ENCODE assay signal across 8 cellular contexts in the genomic region with DNA sequence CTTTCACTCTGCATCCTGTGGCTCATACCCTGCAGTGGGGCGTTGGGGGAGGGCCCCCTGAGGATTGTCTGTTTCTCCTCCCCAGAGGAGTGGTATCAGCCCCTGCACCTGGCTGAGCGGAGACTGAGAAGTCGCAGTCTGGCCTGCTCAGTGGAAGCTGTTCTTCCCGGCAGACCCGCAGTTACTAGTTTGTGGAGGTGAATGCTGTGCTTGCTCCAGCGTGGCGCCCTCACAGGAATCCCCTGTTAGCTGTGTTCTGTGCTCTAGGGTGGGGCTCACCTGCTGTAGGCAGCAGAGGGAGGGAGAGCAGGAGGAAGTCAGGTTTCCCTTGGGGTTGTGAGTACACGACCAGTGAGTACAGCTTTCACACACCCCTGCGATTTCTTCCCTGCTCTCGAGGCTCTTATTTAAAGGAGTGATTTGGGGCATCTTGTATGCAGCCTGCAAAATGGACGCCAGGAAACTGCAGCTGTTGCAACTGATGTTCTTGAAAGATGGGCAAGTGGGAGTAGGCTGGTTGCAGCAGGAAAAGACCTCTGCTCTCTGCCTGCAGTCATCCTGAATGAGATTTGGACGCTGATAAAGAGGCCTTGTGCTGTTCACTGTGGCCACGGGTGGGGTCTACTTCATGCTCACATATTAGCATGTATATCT.
DNase-seq lines count a peak whose midpoint lies in the region; ATAC-seq and TF ChIP-seq lines count a peak whose summit lies in the region.

No MANE protein-coding gene starts in this region.

- H3K4me1 ChIP-seq in ascending aorta (peaks cover 3 to 42% of the 10 kb centered on the region in 2 donors), mesendoderm (ENCODE audit: control insufficient read depth, low read depth, low read length) (peaks cover 18% of the 10 kb centered on the region)

- H3K4me3 Mint-ChIP-seq in activated naive CD4-positive, alpha-beta T cell treated with anti-CD3 and anti-CD28 coated beads, Interleukin-2, amount 10 ng/mL, durations not matched to agents 7 days and 5 days, result peak overlapping the region; percentile 58
- peak overlapping the region in 1 of 2 donors; percentile 49 for H3K4me3 Mint-ChIP-seq in stimulated activated naive CD8-positive, alpha-beta T cell treated with anti-CD3 and anti-CD28 coated beads, Interleukin-15, amount 100 ng/mL, for 72 hours
- H3K4me3 Mint-ChIP-seq in mesothelial cell of epicardium, result no peak overlapping the region

- no peak overlapping the region for H2BK15ac ChIP-seq in mesendoderm (replicated peaks; ENCODE audit: low read depth)

- CTCF ChIA-PET in activated naive CD4-positive, alpha-beta T cell treated with anti-CD3 and anti-CD28 coated beads, Interleukin-2, amount 10 ng/mL, durations not matched to agents 7 days and 5 days (lab: Charles Lee), result interaction anchor here (0.9 to 1.4 kb wide), 4 partner anchors 10 to 45 kb away, joined by 3 to 6 read pairs (median 3); no protein-coding TSS in a partner anchor

- peaks cover 76% of the 10 kb centered on the region for H3K79me2 ChIP-seq in mesendoderm (ENCODE audit: control insufficient read depth, insufficient read depth, low read length)

- no peak overlapping the region for H4K8ac ChIP-seq in mesendoderm (ENCODE audit: low read depth, low read length)

- no peak overlapping the region for H4K5ac ChIP-seq in mesendoderm (ENCODE audit: low read length)

- peak overlapping the region; percentile 95 for H3K27ac Mint-ChIP-seq in activated naive CD4-positive, alpha-beta T cell treated with anti-CD3 and anti-CD28 coated beads, Interleukin-2, amount 10 ng/mL, durations not matched to agents 7 days and 5 days
- H3K27ac Mint-ChIP-seq in stimulated activated naive CD8-positive, alpha-beta T cell treated with anti-CD3 and anti-CD28 coated beads, Interleukin-15, amount 100 ng/mL, for 72 hours, result peak overlapping the region; percentile 66 to 92
- no peak overlapping the region for H3K27ac Mint-ChIP-seq in mesothelial cell of epicardium

- intact Hi-C loops in ascending aorta (cut with DNase I), result no loop called here

- no peak for TF ChIP-seq CTCF in ascending aorta (IDR thresholded peaks at IDR 0.05)
- TF ChIP-seq CTCF in mesothelial cell of epicardium (IDR thresholded peaks at IDR 0.05; ENCODE audit: unreplicated experiment), result no peak

- H3K27ac ChIP-seq in ascending aorta, result peak overlapping the region; percentile 26 to 47
- no peak overlapping the region for H3K27ac ChIP-seq in mesendoderm (ENCODE audit: low read depth, low read length)

- H3K4ac ChIP-seq in mesendoderm (ENCODE audit: low read depth, low read length), result no peak overlapping the region

- H3K36me3 Mint-ChIP-seq in activated naive CD4-positive, alpha-beta T cell treated with anti-CD3 and anti-CD28 coated beads, Interleukin-2, amount 10 ng/mL, durations not matched to agents 7 days and 5 days, result peaks cover 72% of the 10 kb centered on the region
- peaks cover 15% of the 10 kb centered on the region for H3K36me3 Mint-ChIP-seq in mesothelial cell of epicardium

- no peak overlapping the region for H3K4me3 ChIP-seq in ascending aorta
- H3K4me3 ChIP-seq in mesendoderm (ENCODE audit: low read length), result no peak overlapping the region

- H3K27me3 ChIP-seq in ascending aorta (no peaks in the 10 kb centered on the region), mesendoderm (ENCODE audit: insufficient read depth, low read length, poor library complexity) (no peaks in the 10 kb centered on the region)

- H3K9me3 ChIP-seq in ascending aorta, result no peaks in the 10 kb centered on the region

- H3K23ac ChIP-seq in mesendoderm (ENCODE audit: low read length), result no peak overlapping the region

- DNase-seq in activated naive CD4-positive, alpha-beta T cell treated with anti-CD3 and anti-CD28 coated beads, Interleukin-2, amount 10 ng/mL, durations not matched to agents 7 days and 5 days, result peak; percentile 56
- no peak for DNase-seq in activated naive CD4-positive, alpha-beta T cell treated with anti-CD3 and anti-CD28 coated beads, Interleukin-2, amount 50 U/mL, for 16 hours
- no peak for DNase-seq in ascending aorta (ENCODE audit: low spot score in 2 of 2)
- peak in 1 of 2 donors; percentile 9 for DNase-seq in stimulated activated naive CD8-positive, alpha-beta T cell treated with anti-CD3 and anti-CD28 coated beads, Interleukin-15, amount 100 ng/mL, for 72 hours
- no peak for DNase-seq in mesendoderm
- DNase-seq in mesothelial cell of epicardium (ENCODE audit: low spot score in 2 of 2, unreplicated experiment in 2 of 2), result no peak
- DNase-seq in EL, result no peak

- no peak overlapping the region for H3K9ac ChIP-seq in mesendoderm (ENCODE audit: low read length)

- no peak overlapping the region for H2BK120ac ChIP-seq in mesendoderm (ENCODE audit: low read depth, low read length)

- H3K9me3 Mint-ChIP-seq in activated naive CD4-positive, alpha-beta T cell treated with anti-CD3 and anti-CD28 coated beads, Interleukin-2, amount 10 ng/mL, durations not matched to agents 7 days and 5 days, result no peaks in the 10 kb centered on the region
- no peaks in the 10 kb centered on the region for H3K9me3 Mint-ChIP-seq in stimulated activated naive CD8-positive, alpha-beta T cell treated with anti-CD3 and anti-CD28 coated beads, Interleukin-15, amount 100 ng/mL, for 72 hours
- no peaks in the 10 kb centered on the region for H3K9me3 Mint-ChIP-seq in mesothelial cell of epicardium

- H2BK5ac ChIP-seq in mesendoderm (ENCODE audit: low read length), result no peak overlapping the region

- no peaks in the 10 kb centered on the region for H3K27me3 Mint-ChIP-seq in activated naive CD4-positive, alpha-beta T cell treated with anti-CD3 and anti-CD28 coated beads, Interleukin-2, amount 10 ng/mL, durations not matched to agents 7 days and 5 days
- no peaks in the 10 kb centered on the region for H3K27me3 Mint-ChIP-seq in stimulated activated naive CD8-positive, alpha-beta T cell treated with anti-CD3 and anti-CD28 coated beads, Interleukin-15, amount 100 ng/mL, for 72 hours
- H3K27me3 Mint-ChIP-seq in mesothelial cell of epicardium (ENCODE audit: low read depth), result no peaks in the 10 kb centered on the region

- H3K79me1 ChIP-seq in mesendoderm (ENCODE audit: low read length), result peaks cover 22% of the 10 kb centered on the region

- peaks cover 87% of the 10 kb centered on the region for H3K4me1 Mint-ChIP-seq in activated naive CD4-positive, alpha-beta T cell treated with anti-CD3 and anti-CD28 coated beads, Interleukin-2, amount 10 ng/mL, durations not matched to agents 7 days and 5 days
- H3K4me1 Mint-ChIP-seq in stimulated activated naive CD8-positive, alpha-beta T cell treated with anti-CD3 and anti-CD28 coated beads, Interleukin-15, amount 100 ng/mL, for 72 hours, result peaks cover 80% of the 10 kb centered on the region
- peaks cover 17% of the 10 kb centered on the region for H3K4me1 Mint-ChIP-seq in mesothelial cell of epicardium

- peak; percentile 62 for ATAC-seq in HG03469 (IDR thresholded peaks at IDR 0.05; ENCODE audit: unreplicated experiment)
- ATAC-seq in stimulated activated naive CD8-positive, alpha-beta T cell treated with anti-CD3 and anti-CD28 coated beads, Interleukin-15, amount 100 ng/mL, for 72 hours, result peak; percentile 71

- WGBS in mesendoderm (ENCODE audit: extremely low coverage, insufficient coverage, low lambda C conversion rate), result no CpG with 5 or more reads among the region's 13 CpGs

- H3K36me3 ChIP-seq in ascending aorta, result peaks cover 17 to 27% of the 10 kb centered on the region in 2 donors
- no peaks in the 10 kb centered on the region for H3K36me3 ChIP-seq in mesendoderm (ENCODE audit: control insufficient read depth, insufficient read depth, low read length)

- H3K4me2 ChIP-seq in mesendoderm (ENCODE audit: low read length), result no peak overlapping the region

- H3K18ac ChIP-seq in mesendoderm (ENCODE audit: low read length), result no peak overlapping the region

- no peak overlapping the region for H2AK5ac ChIP-seq in mesendoderm (ENCODE audit: low read length)

- H3K56ac ChIP-seq in mesendoderm (ENCODE audit: low read length), result no peak overlapping the region
